ENCODE assay signal across 10 cellular contexts in genomic region chr10:71753091-71753959, GRCh38. TPM values are rescaled to one million over a fixed set of nuclear protein-coding genes. Genes with fewer than 3 reads are reported as not detected.
DNase-seq lines count a peak whose midpoint lies in the region; ATAC-seq and TF ChIP-seq lines count a peak whose summit lies in the region.
"Had no signal": no experiment of that assay in that cellular context is flagged by ENCODE, and none has a peak within 500 bp of the region (broad histone marks: within the 10 kb centered on the region; RNA-seq: fewer than 3 reads in every experiment).

No MANE protein-coding gene starts in this region.

- peaks cover 8 to 21% of the 10 kb centered on the region in 2 donors for H3K4me1 ChIP-seq in lung (ENCODE audit: control insufficient read depth in 2 of 2, insufficient read depth in 2 of 2, low read length in 2 of 2)

- 51 to 71% methylated on average over 15 of the region's 15 CpGs for WGBS in lung, 2 donors

- no peaks in the 10 kb centered on the region for H3K9me3 ChIP-seq in lung (ENCODE audit: control insufficient read depth in 2 of 2, insufficient read depth in 1 of 2, low read length in 1 of 2)
- H3K9me3 ChIP-seq: tibial artery had no signal

- H3K27me3 ChIP-seq in lung (ENCODE audit: control insufficient read depth, insufficient read depth) = no peaks in the 10 kb centered on the region
- H3K27me3 ChIP-seq: tibial artery had no signal

- H3K4me1 Mint-ChIP-seq in stimulated activated naive CD8-positive, alpha-beta T cell treated with anti-CD3 and anti-CD28 coated beads, Interleukin-15, Interleukin-2, amounts not matched to agents 100 ng/mL and 50 ng/mL, for 24 hours (ENCODE audit: low read depth) = peaks cover 96% of the 10 kb centered on the region
- H3K4me1 Mint-ChIP-seq in activated naive CD8-positive, alpha-beta T cell treated with anti-CD3 and anti-CD28 coated beads for 36 hours = peaks cover 96% of the 10 kb centered on the region

- no peak overlapping the region for H3K4me3 Mint-ChIP-seq in stimulated activated naive CD8-positive, alpha-beta T cell treated with anti-CD3 and anti-CD28 coated beads, Interleukin-15, Interleukin-2, amounts not matched to agents 100 ng/mL and 50 ng/mL, for 24 hours
- H3K4me3 Mint-ChIP-seq in activated naive CD8-positive, alpha-beta T cell treated with anti-CD3 and anti-CD28 coated beads for 36 hours = no peak overlapping the region

- no peaks in the 10 kb centered on the region for H3K27me3 Mint-ChIP-seq in stimulated activated naive CD8-positive, alpha-beta T cell treated with anti-CD3 and anti-CD28 coated beads, Interleukin-15, Interleukin-2, amounts not matched to agents 100 ng/mL and 50 ng/mL, for 24 hours
- no peaks in the 10 kb centered on the region for H3K27me3 Mint-ChIP-seq in activated naive CD8-positive, alpha-beta T cell treated with anti-CD3 and anti-CD28 coated beads for 36 hours

- H3K4me3 ChIP-seq in lung = no peak overlapping the region
- H3K4me3 ChIP-seq: tibial artery had no signal

- peaks cover 0 to 43% of the 10 kb centered on the region in 2 donors for H3K36me3 ChIP-seq in lung (ENCODE audit: control insufficient read depth in 2 of 2, insufficient read depth in 2 of 2, low read length in 2 of 2)

- no peak for DNase-seq in stimulated activated naive CD8-positive, alpha-beta T cell treated with anti-CD3 and anti-CD28 coated beads, Interleukin-15, Interleukin-2, amounts not matched to agents 100 U/mL and 50 U/mL, for 24 hours
- no peak for DNase-seq in activated naive CD8-positive, alpha-beta T cell treated with anti-CD3 and anti-CD28 coated beads for 36 hours
- DNase-seq in lung (ENCODE audit: low spot score) = peak; percentile 70
- DNase-seq in activated CD4-positive, CD25-positive, alpha-beta regulatory T cell treated with anti-CD3 and anti-CD28 coated beads, Interleukin-2, amount 50 U/mL, for 72 hours = no peak

- peak overlapping the region in 1 of 2 donors; percentile 83 for H3K27ac ChIP-seq in lung (ENCODE audit: low read depth in 1 of 2, low read length in 1 of 2)
- H3K27ac ChIP-seq: tibial artery had no signal

- no peak for ATAC-seq in stimulated activated naive CD8-positive, alpha-beta T cell treated with anti-CD3 and anti-CD28 coated beads, Interleukin-15, Interleukin-2, amounts not matched to agents 100 U/mL and 50 U/mL, for 24 hours
- peak; percentile 21 for ATAC-seq in lung (ENCODE audit: insufficient read depth, low FRiP score)
- no peak for ATAC-seq in HG03565 (IDR thresholded peaks at IDR 0.05; ENCODE audit: unreplicated experiment)
- ATAC-seq in HG02970 (IDR thresholded peaks at IDR 0.05; ENCODE audit: low FRiP score, unreplicated experiment) = no peak
- no peak for ATAC-seq in HG03175 (IDR thresholded peaks at IDR 0.05; ENCODE audit: unreplicated experiment)

- peak overlapping the region; percentile 86 for H3K27ac Mint-ChIP-seq in stimulated activated naive CD8-positive, alpha-beta T cell treated with anti-CD3 and anti-CD28 coated beads, Interleukin-15, Interleukin-2, amounts not matched to agents 100 ng/mL and 50 ng/mL, for 24 hours
- peak overlapping the region; percentile 84 for H3K27ac Mint-ChIP-seq in activated naive CD8-positive, alpha-beta T cell treated with anti-CD3 and anti-CD28 coated beads for 36 hours

- no peak for TF ChIP-seq CTCF in lung (IDR thresholded peaks at IDR 0.05; ENCODE audit: control extremely low read depth, extremely low read depth)

- H3K9me3 Mint-ChIP-seq in stimulated activated naive CD8-positive, alpha-beta T cell treated with anti-CD3 and anti-CD28 coated beads, Interleukin-15, Interleukin-2, amounts not matched to agents 100 ng/mL and 50 ng/mL, for 24 hours = no peaks in the 10 kb centered on the region
- no peaks in the 10 kb centered on the region for H3K9me3 Mint-ChIP-seq in activated naive CD8-positive, alpha-beta T cell treated with anti-CD3 and anti-CD28 coated beads for 36 hours

- peaks cover 73% of the 10 kb centered on the region for H3K36me3 Mint-ChIP-seq in stimulated activated naive CD8-positive, alpha-beta T cell treated with anti-CD3 and anti-CD28 coated beads, Interleukin-15, Interleukin-2, amounts not matched to agents 100 ng/mL and 50 ng/mL, for 24 hours (ENCODE audit: low read depth)
- H3K36me3 Mint-ChIP-seq in activated naive CD8-positive, alpha-beta T cell treated with anti-CD3 and anti-CD28 coated beads for 36 hours = peaks cover 36% of the 10 kb centered on the region

RNA-seq across cellular contexts. Expression of gene VSIR, which starts 20.0 kb away (rescaled TPM):
- total RNA-seq in activated naive CD8-positive, alpha-beta T cell treated with anti-CD3 and anti-CD28 coated beads for 36 hours = 10 to 100 TPM; 41.4 to 47.3 TPM
- total RNA-seq in lung = 100 to 1,000 TPM in 1 of 2 donors, 10 to 100 TPM in 1; 55.2 to 114 TPM
- 100 to 1,000 TPM in 1 of 2 donors, 10 to 100 TPM in 1; 32.3 to 244 TPM for polyA plus RNA-seq in lung

RNA-seq across cellular contexts. Expression of gene C10orf105, which starts 33.7 kb away (rescaled TPM):
- total RNA-seq in activated naive CD8-positive, alpha-beta T cell treated with anti-CD3 and anti-CD28 coated beads for 36 hours = under 1 TPM; 0.24 to 0.41 TPM
- total RNA-seq in lung = under 1 TPM; 0.14 to 0.58 TPM
- under 1 TPM; 0.20 to 0.34 TPM for polyA plus RNA-seq in lung
- total RNA-seq: HT1080 had no signal
